ENCODE assay signal across 13 cellular contexts in the genomic region with DNA sequence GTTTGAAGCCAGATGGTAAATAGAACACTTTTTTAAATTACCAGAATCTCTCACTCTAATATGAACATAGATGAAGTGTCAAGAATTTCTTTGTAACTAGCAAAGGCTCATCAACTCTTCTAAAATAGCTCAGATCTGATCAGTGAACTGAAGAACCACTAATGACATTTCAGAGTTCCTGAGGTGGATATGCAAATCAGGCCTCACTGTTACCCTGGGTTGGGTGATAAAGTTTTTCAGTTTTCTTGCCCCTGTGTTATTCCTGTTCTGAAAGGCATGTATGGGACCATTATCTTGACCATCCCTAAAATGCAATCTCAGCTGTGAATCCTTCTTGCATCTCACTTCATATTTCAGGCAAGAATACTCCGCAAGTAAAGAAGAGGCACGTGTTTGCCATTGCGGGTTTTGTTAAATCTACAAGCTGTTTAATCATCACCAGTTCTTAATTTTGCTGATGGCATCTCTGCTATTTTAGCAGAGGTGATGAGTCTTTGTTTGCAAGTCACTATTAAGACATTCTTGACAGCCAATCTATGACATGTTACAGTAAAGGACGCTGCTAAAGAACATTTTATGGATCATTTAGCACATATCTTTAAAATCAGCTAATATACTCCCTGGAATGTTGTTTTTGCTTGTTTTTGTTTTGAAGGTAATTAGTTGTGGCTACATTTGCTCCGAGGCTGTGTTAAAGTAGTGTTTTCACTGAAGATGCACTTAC. TPM values are rescaled to one million over a fixed set of nuclear protein-coding genes. Genes with fewer than 3 reads are reported as not detected.
DNase-seq lines count a peak whose midpoint lies in the region; ATAC-seq and TF ChIP-seq lines count a peak whose summit lies in the region.
"Had no signal": no experiment of that assay in that cellular context is flagged by ENCODE, and none has a peak within 500 bp of the region (broad histone marks: within the 10 kb centered on the region; RNA-seq: fewer than 3 reads in every experiment).

No MANE protein-coding gene starts in this region.

- no peak overlapping the region for H3K4me2 ChIP-seq in hepatocyte
- H3K4me2 ChIP-seq: smooth muscle cell had no signal

- TF ChIP-seq POLR2A in esophagus muscularis mucosa (IDR thresholded peaks at IDR 0.05; ENCODE audit: low read depth): no peak

- no peaks in the 10 kb centered on the region for H3K9me2 ChIP-seq in hepatocyte (replicated peaks; ENCODE audit: insufficient read depth)

- H3K4me3 ChIP-seq in hepatocyte (no peak overlapping the region), esophagus muscularis mucosa (no peak overlapping the region)
- H3K4me3 ChIP-seq: smooth muscle cell, uterus had no signal

- no peak for TF ChIP-seq CTCF in hepatocyte (IDR thresholded peaks at IDR 0.05; ENCODE audit: poor library complexity)
- no peak for TF ChIP-seq CTCF in esophagus muscularis mucosa (IDR thresholded peaks at IDR 0.05)

- DNase-seq in hepatocyte (ENCODE audit: low spot score) (no peak), DMS153 treated with DMSO at 0.1 percent for 48 hours (lab: John Stamatoyannopoulos, UW; ENCODE audit: unreplicated experiment) (no peak), esophagus muscularis mucosa (ENCODE audit: extremely low spot score) (no peak)
- DNase-seq in activated T-cell treated with anti-CD3 and anti-CD28 coated beads, Interleukin-2, amount 50 U/mL, for 1 hour: no peak
- DNase-seq: activated CD4-positive, alpha-beta T cell treated with anti-CD3 and anti-CD28 coated beads for 48 hours; activated naive CD4-positive, alpha-beta T cell treated with anti-CD3 and anti-CD28 coated beads for 36 hours; NCI-H1092; uterus had no signal

- intact Hi-C loops in esophagus muscularis mucosa (cut with DNase I): no loop called here

- H3K27ac ChIP-seq in hepatocyte: no peak overlapping the region
- H3K27ac ChIP-seq in esophagus muscularis mucosa (replicated peaks in 1 of 4): no peak overlapping the region
- H3K27ac ChIP-seq: uterus had no signal

- H3K4me1 ChIP-seq in hepatocyte (ENCODE audit: insufficient read depth) (no peaks in the 10 kb centered on the region), esophagus muscularis mucosa (peaks cover 5 to 7% (median 5%) of the 10 kb centered on the region in 4 donors)
- H3K4me1 ChIP-seq: uterus had no signal

- H3K27me3 ChIP-seq in hepatocyte (no peaks in the 10 kb centered on the region), esophagus muscularis mucosa (no peaks in the 10 kb centered on the region)
- H3K27me3 ChIP-seq: uterus had no signal

- H4K20me1 ChIP-seq in hepatocyte (ENCODE audit: insufficient read depth, poor library complexity, severe bottlenecking): no peaks in the 10 kb centered on the region

- H3K9me3 ChIP-seq in hepatocyte (ENCODE audit: low read depth) (no peaks in the 10 kb centered on the region), esophagus muscularis mucosa (no peaks in the 10 kb centered on the region)
- H3K9me3 ChIP-seq: uterus had no signal

- peak; percentile 55 for ATAC-seq in GM19043 (IDR thresholded peaks at IDR 0.05; ENCODE audit: low read depth, unreplicated experiment)
- ATAC-seq in HG02571 (IDR thresholded peaks at IDR 0.05; ENCODE audit: unreplicated experiment): peak; percentile 39
- peak; percentile 59 for ATAC-seq in HG03342 (IDR thresholded peaks at IDR 0.05; ENCODE audit: unreplicated experiment)

- no peaks in the 10 kb centered on the region for H3K79me2 ChIP-seq in hepatocyte

- no peaks in the 10 kb centered on the region for H3K36me3 ChIP-seq in hepatocyte (replicated peaks; ENCODE audit: insufficient read depth, low read depth)
- no peaks in the 10 kb centered on the region for H3K36me3 ChIP-seq in esophagus muscularis mucosa
- H3K36me3 ChIP-seq: uterus had no signal

- H2AFZ ChIP-seq in hepatocyte: no peak overlapping the region

- no peak for TF ChIP-seq EP300 in esophagus muscularis mucosa (IDR thresholded peaks at IDR 0.05)

- 82% methylated on average over 5 of the region's 5 CpGs for WGBS in hepatocyte (ENCODE audit: low lambda C conversion rate, missing lambda C conversion rate)
- WGBS in esophagus muscularis mucosa: 75% methylated on average over 5 of the region's 5 CpGs

RNA-seq across cellular contexts. Expression of a gene that starts 47.9 kb away (rescaled TPM):
- total RNA-seq in hepatocyte (not detected in 2 replicates), esophagus muscularis mucosa (under 1 TPM in 1 of 4 donors, not detected in 3; 0.83 TPM)
- polyA plus RNA-seq in hepatocyte: 0.61 TPM in 1 of 2 replicates, not detected in the other
- total RNA-seq: activated naive CD4-positive, alpha-beta T cell treated with anti-CD3 and anti-CD28 coated beads for 36 hours; fibroblast of lung; smooth muscle cell had no signal
- polyA plus RNA-seq: smooth muscle cell had no signal
